ENCODE assay signal across 26 cellular contexts in genomic region chr4:23779422-23779821, GRCh38.
"Had no signal": no experiment of that assay in that cellular context is flagged by ENCODE, and none has a peak within 500 bp of the region (broad histone marks: within the 10 kb centered on the region; RNA-seq: fewer than 3 reads in every experiment).

No MANE protein-coding gene starts in this region.

- H3K9me3 ChIP-seq: neutrophil, pancreas, psoas muscle, right lobe of liver, sigmoid colon, thoracic aorta, thyroid gland, upper lobe of left lung, vagina had no signal

- ATAC-seq: naive thymus-derived CD8-positive, alpha-beta T cell; natural killer cell treated with Interleukin-12 subunit alpha and Interleukin-12 subunit beta and Interleukin-15 and Interleukin-18, amount 100 ng/mL, for 72 hours; pancreas; psoas muscle; right cardiac atrium; right lobe of liver; stimulated activated effector memory CD8-positive, alpha-beta T cell treated with anti-CD3 and anti-CD28 coated beads, Interleukin-12 subunit alpha, Interleukin-12 subunit beta, amount 100 ng/mL, for 72 hours; stimulated activated naive B cell treated with anti-CD40 and anti-IgM and Interleukin-4, amounts not matched to agents 10 μg/mL and 1 μg/mL and 100 μg/mL, for 72 hours had no signal

- H3K36me3 ChIP-seq: neutrophil, pancreas, right lobe of liver, sigmoid colon, stomach, thoracic aorta, thyroid gland, tibial nerve, upper lobe of left lung, vagina had no signal

- H3K4me3 ChIP-seq: pancreas, psoas muscle, right lobe of liver, sigmoid colon, stomach, thoracic aorta, thyroid gland, tibial nerve, upper lobe of left lung, vagina had no signal

- H3K4me1 ChIP-seq: pancreas, right lobe of liver, sigmoid colon, stomach, tibial nerve, upper lobe of left lung, vagina had no signal

- H3K27me3 ChIP-seq: neutrophil, pancreas, right lobe of liver, sigmoid colon, stomach, thyroid gland, tibial nerve, upper lobe of left lung, vagina had no signal

- H3K27ac ChIP-seq: neutrophil, pancreas, psoas muscle, right lobe of liver, sigmoid colon, stomach, thoracic aorta, thyroid gland, tibial nerve, upper lobe of left lung, vagina had no signal

- DNase-seq: naive thymus-derived CD8-positive, alpha-beta T cell; nephron progenitor cell; nucleus accumbens; pancreas; posterior cingulate gyrus; psoas muscle; right cardiac atrium; right lobe of liver; sigmoid colon; small intestine; stimulated activated CD4-positive, alpha-beta T cell treated with anti-CD3 and anti-CD28 coated beads, Interleukin-15, amount 100 ng/mL, for 24 hours; stimulated activated CD4-positive, alpha-beta T cell treated with anti-CD3 and anti-CD28 coated beads, Interleukin-2, amount 100 ng/mL, for 24 hours; stimulated activated CD4-positive, alpha-beta T cell treated with anti-CD3 and anti-CD28 coated beads, Interleukin-2, amount 100 ng/mL, for 48 hours; stimulated activated CD4-positive, alpha-beta T cell treated with anti-CD3 and anti-CD28 coated beads, Interleukin-4, amount 100 ng/mL, for 24 hours; stimulated activated naive B cell treated with anti-CD40 and anti-IgM and Interleukin-4, amounts not matched to agents 10 μg/mL and 1 μg/mL and 100 μg/mL, for 72 hours; stimulated activated naive CD4-positive, alpha-beta T cell treated with Interleukin-2 at 50 U/mL for 16 hours; stomach; thyroid gland; trophoblast cell; upper lobe of left lung had no signal
